Comparison of ENCODE assay signal across 14 cellular contexts in genomic region chr11:113771964-113772363, GRCh38. TPM values are rescaled to one million over a fixed set of nuclear protein-coding genes. Genes with fewer than 3 reads are reported as not detected.
DNase-seq lines count a peak whose midpoint lies in the region; ATAC-seq and TF ChIP-seq lines count a peak whose summit lies in the region.
"Had no signal": no experiment of that assay in that cellular context is flagged by ENCODE, and none has a peak within 500 bp of the region (broad histone marks: within the 10 kb centered on the region; RNA-seq: fewer than 3 reads in every experiment).

No MANE protein-coding gene starts in this region.

- H3K9me3 Mint-ChIP-seq in T-helper 2 cell treated with Interferon-gamma antibody and Interleukin-4, amounts not matched to agents 5 μg/mL and 100 μg/mL, for 36 hours, result no peaks in the 10 kb centered on the region
- no peaks in the 10 kb centered on the region for H3K9me3 Mint-ChIP-seq in effector memory CD8-positive, alpha-beta T cell
- H3K9me3 Mint-ChIP-seq in progenitor cell of endocrine pancreas (ENCODE audit: low read depth), result no peaks in the 10 kb centered on the region

- TF ChIP-seq CTCF in progenitor cell of endocrine pancreas (IDR thresholded peaks at IDR 0.05; ENCODE audit: unreplicated experiment), result no peak
- no peak for TF ChIP-seq CTCF in coronary artery (IDR thresholded peaks at IDR 0.05)

- no peaks in the 10 kb centered on the region for H3K9me3 ChIP-seq in NT2/D1 (ENCODE audit: insufficient read depth, low read length)
- H3K9me3 ChIP-seq: esophagus muscularis mucosa had no signal

- H3K36me3 Mint-ChIP-seq in T-helper 2 cell treated with Interferon-gamma antibody and Interleukin-4, amounts not matched to agents 5 μg/mL and 100 μg/mL, for 36 hours (ENCODE audit: low read depth), result peaks cover 23% of the 10 kb centered on the region
- H3K36me3 Mint-ChIP-seq in effector memory CD8-positive, alpha-beta T cell (ENCODE audit: insufficient read depth), result peaks cover 28% of the 10 kb centered on the region
- peaks cover 10% of the 10 kb centered on the region for H3K36me3 Mint-ChIP-seq in progenitor cell of endocrine pancreas (ENCODE audit: insufficient read depth)

- peaks cover 24% of the 10 kb centered on the region for H3K4me1 Mint-ChIP-seq in T-helper 2 cell treated with Interferon-gamma antibody and Interleukin-4, amounts not matched to agents 5 μg/mL and 100 μg/mL, for 36 hours (ENCODE audit: low read depth)
- peaks cover 20 to 28% of the 10 kb centered on the region in 2 donors for H3K4me1 Mint-ChIP-seq in effector memory CD8-positive, alpha-beta T cell (ENCODE audit: low read depth in 2 of 2)
- peaks cover 11% of the 10 kb centered on the region for H3K4me1 Mint-ChIP-seq in progenitor cell of endocrine pancreas (ENCODE audit: low read depth)

- peaks cover 3% of the 10 kb centered on the region for H3K27me3 Mint-ChIP-seq in T-helper 2 cell treated with Interferon-gamma antibody and Interleukin-4, amounts not matched to agents 5 μg/mL and 100 μg/mL, for 36 hours (ENCODE audit: low read depth)
- no peaks in the 10 kb centered on the region for H3K27me3 Mint-ChIP-seq in effector memory CD8-positive, alpha-beta T cell
- peaks cover 20% of the 10 kb centered on the region for H3K27me3 Mint-ChIP-seq in progenitor cell of endocrine pancreas

- no peak for TF ChIP-seq POLR2A in GM18505 (IDR thresholded peaks at IDR 0.05; ENCODE audit: borderline replicate concordance, extremely low read depth, insufficient read depth, insufficient read length)

- peak overlapping the region; percentile 100 for H3K4me3 Mint-ChIP-seq in T-helper 2 cell treated with Interferon-gamma antibody and Interleukin-4, amounts not matched to agents 5 μg/mL and 100 μg/mL, for 36 hours
- peak overlapping the region; percentile 98 to 100 for H3K4me3 Mint-ChIP-seq in effector memory CD8-positive, alpha-beta T cell
- peak overlapping the region; percentile 100 for H3K4me3 Mint-ChIP-seq in progenitor cell of endocrine pancreas (ENCODE audit: low read depth)

- peak overlapping the region; percentile 5 for H3K9ac ChIP-seq in NT2/D1 (ENCODE audit: insufficient read length, low read depth)

- peaks cover 37% of the 10 kb centered on the region for H3K36me3 ChIP-seq in NT2/D1 (ENCODE audit: insufficient read depth, insufficient read length, low read length)

- H3K27ac Mint-ChIP-seq in T-helper 2 cell treated with Interferon-gamma antibody and Interleukin-4, amounts not matched to agents 5 μg/mL and 100 μg/mL, for 36 hours, result peak overlapping the region; percentile 42
- H3K27ac Mint-ChIP-seq in effector memory CD8-positive, alpha-beta T cell, result peak overlapping the region in 1 of 2 donors; percentile 98
- peak overlapping the region; percentile 39 for H3K27ac Mint-ChIP-seq in progenitor cell of endocrine pancreas

- H3K4me3 ChIP-seq in NT2/D1 (ENCODE audit: insufficient read length, low read depth), result no peak overlapping the region
- no peak overlapping the region for H3K4me3 ChIP-seq in coronary artery

- DNase-seq in T-helper 2 cell treated with Interferon-gamma antibody and Interleukin-4, amounts not matched to agents 5 μg/mL and 100 μg/mL, for 36 hours (ENCODE audit: low spot score), result no peak
- DNase-seq in T-helper 2 cell (no peak), NT2/D1 (ENCODE audit: low read depth, low spot score) (no peak), progenitor cell of endocrine pancreas (ENCODE audit: low spot score, unreplicated experiment) (no peak), coronary artery (ENCODE audit: low spot score) (no peak), MV-4-11 (lab: John Stamatoyannopoulos, UW) (no peak)
- DNase-seq in effector memory CD8-positive, alpha-beta T cell, result no peak
- DNase-seq: kidney glomerular epithelial cell, NCI-H2081 had no signal

- no peaks in the 10 kb centered on the region for H3K4me1 ChIP-seq in NT2/D1 (ENCODE audit: insufficient read depth, insufficient read length)

- no peak overlapping the region for H3K27ac ChIP-seq in coronary artery
- H3K27ac ChIP-seq: esophagus muscularis mucosa, HL-60 had no signal

- no peaks in the 10 kb centered on the region for H3K27me3 ChIP-seq in NT2/D1 (ENCODE audit: insufficient read depth, insufficient read length)
- H3K27me3 ChIP-seq: esophagus muscularis mucosa had no signal

- ATAC-seq in effector memory CD8-positive, alpha-beta T cell (replicated peaks), result no peak
- no peak for ATAC-seq in GM18505 (IDR thresholded peaks at IDR 0.05; ENCODE audit: unreplicated experiment)

RNA-seq across cellular contexts. Expression of gene ZW10, which starts 1.5 kb away (rescaled TPM):
- total RNA-seq in progenitor cell of endocrine pancreas, result 18.9 and 22.8 TPM in 2 replicates

RNA-seq across cellular contexts. Expression of gene CLDN25, which starts 7.6 kb away (rescaled TPM):
- not detected in 2 replicates for total RNA-seq in progenitor cell of endocrine pancreas
- total RNA-seq: A172, esophagus muscularis mucosa, RPMI7951 had no signal
